ENCODE assay signal across 8 cellular contexts in the genomic region with DNA sequence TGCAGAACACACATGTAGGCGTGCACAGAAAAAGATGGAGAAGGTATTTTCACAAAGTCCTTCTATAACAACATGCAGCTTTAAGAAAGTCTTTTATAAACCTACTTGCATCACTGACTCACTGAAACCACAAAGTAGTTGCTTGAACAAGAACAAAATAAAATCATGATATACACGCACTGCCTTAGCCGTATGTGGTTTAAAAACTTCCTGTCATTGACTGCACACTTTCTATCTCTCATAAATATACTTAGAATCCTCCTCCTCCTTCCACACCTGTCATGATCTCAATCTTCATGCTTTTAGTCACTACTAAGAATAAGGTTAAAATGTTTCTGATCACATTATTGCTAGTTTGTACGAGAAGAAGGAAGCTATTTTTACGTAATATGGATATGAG. TPM values are rescaled to one million over a fixed set of nuclear protein-coding genes. Genes with fewer than 3 reads are reported as not detected.
DNase-seq lines count a peak whose midpoint lies in the region; ATAC-seq, FAIRE-seq and TF ChIP-seq lines count a peak whose summit lies in the region.

No MANE protein-coding gene starts in this region.

- H3K27ac ChIP-seq in GM23248 (no peak overlapping the region), keratinocyte (ENCODE audit: control insufficient read depth, insufficient read depth, low read length) (no peak overlapping the region), Karpas-422 (ENCODE audit: low read length) (no peak overlapping the region)

- peaks cover 31% of the 10 kb centered on the region; the same call in 1 of the 2 replicates for H3K36me3 ChIP-seq in GM23248 (ENCODE audit: low read depth)
- H3K36me3 ChIP-seq in keratinocyte (ENCODE audit: control insufficient read depth in 2 of 2, extremely low read depth in 1 of 2, insufficient read depth in 2 of 2, low read length in 2 of 2), result peaks cover 0 to 6% of the 10 kb centered on the region in 2 experiments
- no peaks in the 10 kb centered on the region; the same call in 1 of the 2 replicates for H3K36me3 ChIP-seq in Karpas-422 (ENCODE audit: insufficient read depth, low read length)

- peaks cover 24% of the 10 kb centered on the region for H3K4me1 ChIP-seq in GM23248 (ENCODE audit: insufficient read depth)
- H3K4me1 ChIP-seq in keratinocyte (ENCODE audit: control insufficient read depth, extremely low read depth, insufficient read depth, low read length), result peaks cover 7% of the 10 kb centered on the region
- peaks cover 7% of the 10 kb centered on the region for H3K4me1 ChIP-seq in Karpas-422 (ENCODE audit: low read length)

- H3K79me2 ChIP-seq in GM23248 (ENCODE audit: insufficient read depth) (no peaks in the 10 kb centered on the region), keratinocyte (ENCODE audit: control insufficient read depth, insufficient read depth, low read length) (no peaks in the 10 kb centered on the region), Karpas-422 (ENCODE audit: low read length) (no peaks in the 10 kb centered on the region)

- H3K9me2 ChIP-seq in GM23248 (ENCODE audit: insufficient read depth), result no peaks in the 10 kb centered on the region
- no peaks in the 10 kb centered on the region for H3K9me2 ChIP-seq in Karpas-422 (replicated peaks; ENCODE audit: insufficient read depth, low read length)

- no peaks in the 10 kb centered on the region for H3F3A ChIP-seq in GM23248 (ENCODE audit: insufficient read depth)

- in situ Hi-C loops in GM23248 (cut with MboI), result no loop called here

- no peak overlapping the region for H3K4me2 ChIP-seq in GM23248 (ENCODE audit: unreplicated experiment)
- H3K4me2 ChIP-seq in keratinocyte (ENCODE audit: control insufficient read depth, extremely low read depth, insufficient read depth, low read depth, low read length), result no peak overlapping the region
- no peak overlapping the region for H3K4me2 ChIP-seq in Karpas-422 (ENCODE audit: low read depth, low read length, poor library complexity, severe bottlenecking)

- H3K9me1 ChIP-seq in keratinocyte (ENCODE audit: control insufficient read depth, extremely low read depth, insufficient read depth, low read length), result no peaks in the 10 kb centered on the region

- peak; percentile 78 for FAIRE-seq in keratinocyte (lab: Jason Lieb, UNC)

- no peaks in the 10 kb centered on the region for H3K9me3 ChIP-seq in GM23248 (ENCODE audit: low read depth)
- H3K9me3 ChIP-seq in keratinocyte (ENCODE audit: control insufficient read depth, low read depth, low read length), result no peaks in the 10 kb centered on the region
- no peaks in the 10 kb centered on the region for H3K9me3 ChIP-seq in Karpas-422 (ENCODE audit: low read length)

- H3K9ac ChIP-seq in GM23248 (no peak overlapping the region), keratinocyte (ENCODE audit: control insufficient read depth, extremely low read depth, insufficient read depth, low read length) (no peak overlapping the region), Karpas-422 (ENCODE audit: low read length) (no peak overlapping the region)

- dilution Hi-C loops in keratinocyte (cut with MboI; ENCODE audit: extremely low pct_ligation_motif_present, low sequenced_read_pairs), result no loop called here

- DNase-seq in GM23248 (peak; percentile 54), NOMO-1 treated with DMSO at 0.1 percent for 48 hours (lab: John Stamatoyannopoulos, UW; ENCODE audit: unreplicated experiment) (peak; percentile 88), keratinocyte (ENCODE audit: low read depth, low spot score) (no peak), medulla oblongata (ENCODE audit: extremely low spot score) (no peak), pons (ENCODE audit: low spot score) (no peak), amygdala (lab: John Stamatoyannopoulos, UW) (no peak), Karpas-422 (no peak)

- no peak for TF ChIP-seq CTCF in keratinocyte (optimal IDR thresholded peaks at IDR 0.05 in 1 of 3, IDR thresholded peaks at IDR 0.05 in 1 of 3, conservative IDR thresholded peaks at IDR 0.05 in 1 of 3; ENCODE audit: extremely low read depth in 1 of 3, insufficient read depth in 2 of 3, low read length in 3 of 3)

- peak; percentile 80 for ATAC-seq in GM18511 (IDR thresholded peaks at IDR 0.05; ENCODE audit: unreplicated experiment)

- 69 to 76% methylated on average over 5 of the region's 5 CpGs for WGBS in GM23248 (ENCODE audit: low coverage in 1 of 2, low lambda C conversion rate in 2 of 2, missing lambda C conversion rate in 2 of 2), 2 experiments

- H3K27me3 ChIP-seq in GM23248 (replicated peaks; ENCODE audit: insufficient read depth) (no peaks in the 10 kb centered on the region), keratinocyte (ENCODE audit: control insufficient read depth, extremely low read depth, insufficient read depth, low read length) (no peaks in the 10 kb centered on the region), Karpas-422 (ENCODE audit: low read length) (no peaks in the 10 kb centered on the region)

- no peaks in the 10 kb centered on the region for H4K20me1 ChIP-seq in GM23248 (ENCODE audit: insufficient read depth)
- H4K20me1 ChIP-seq in keratinocyte (ENCODE audit: control insufficient read depth, extremely low read depth, insufficient read depth, low read length), result no peaks in the 10 kb centered on the region
- H4K20me1 ChIP-seq in Karpas-422 (ENCODE audit: insufficient read depth, low read depth, low read length), result no peaks in the 10 kb centered on the region

- H2AFZ ChIP-seq in GM23248 (no peak overlapping the region), keratinocyte (ENCODE audit: control insufficient read depth, low read length) (no peak overlapping the region), Karpas-422 (ENCODE audit: low read length) (no peak overlapping the region)

- H3K4me3 ChIP-seq in GM23248, result no peak overlapping the region
- no peak overlapping the region for H3K4me3 ChIP-seq in keratinocyte (ENCODE audit: control insufficient read depth in 2 of 3, extremely low read depth in 1 of 3, insufficient read depth in 2 of 3, low read depth in 1 of 3, low read length in 3 of 3)
- H3K4me3 ChIP-seq in Karpas-422 (ENCODE audit: low read length), result no peak overlapping the region

RNA-seq across cellular contexts. Expression of gene RAD51AP1, which starts 31.8 kb away (rescaled TPM):
- 13.1 and 13.2 TPM in 2 replicates for total RNA-seq in GM23248 (2014; rRNA removed; shearing (Covaris generic))
- polyA plus RNA-seq in GM23248 (2016; fragmentation: Nextera tagmentation; extraction: Ambion mirVana) (11.6 and 12.4 TPM in 2 replicates), keratinocyte (2.6 to 13.0 TPM (median 8.6 TPM) in 3 replicates)
- polyA plus RNA-seq in keratinocyte (2011; ENCODE audit: low read depth), result 1.4 TPM
- polyA plus RNA-seq in keratinocyte (2011; cell fraction: cytosol; rRNA removed), result 3.6 and 5.2 TPM in 2 replicates
- 3.5 and 6.1 TPM in 2 replicates for polyA plus RNA-seq in keratinocyte (2011; cell fraction: nucleus; rRNA removed)
- polyA plus RNA-seq in keratinocyte (2012; ENCODE audit: low replicate concordance), result 0.51 and 6.2 TPM in 2 replicates
- polyA minus RNA-seq in keratinocyte, result 0.16 to 2.8 TPM (median 0.52 TPM) in 3 replicates
- not detected for polyA minus RNA-seq in keratinocyte (2011; cell fraction: cytosol; rRNA and poly(A)+ RNA removed)
- 0.42 and 2.0 TPM in 2 replicates for polyA minus RNA-seq in keratinocyte (2011; cell fraction: nucleus; rRNA and poly(A)+ RNA removed)
- total RNA-seq in Karpas-422 (2014; rRNA removed; shearing (Covaris generic); ENCODE audit: low replicate concordance), result 14.1 and 39.2 TPM in 2 replicates

RNA-seq across cellular contexts. Expression of gene DYRK4, which starts 55.1 kb away (rescaled TPM):
- total RNA-seq in GM23248 (2014; rRNA removed; shearing (Covaris generic)), result 63.3 and 78.3 TPM in 2 replicates
- polyA plus RNA-seq in GM23248 (2016; fragmentation: Nextera tagmentation; extraction: Ambion mirVana), result 64.0 and 64.5 TPM in 2 replicates
- 43.0 to 64.6 TPM (median 60.1 TPM) in 3 replicates for polyA plus RNA-seq in keratinocyte
- 18.2 TPM for polyA plus RNA-seq in keratinocyte (2011; ENCODE audit: low read depth)
- polyA plus RNA-seq in keratinocyte (2011; cell fraction: cytosol; rRNA removed), result 52.5 and 69.6 TPM in 2 replicates
- polyA plus RNA-seq in keratinocyte (2011; cell fraction: nucleus; rRNA removed), result 36.7 TPM in 2 replicates
- 29.4 and 41.8 TPM in 2 replicates for polyA plus RNA-seq in keratinocyte (2012; ENCODE audit: low replicate concordance)
- 16.5 to 33.5 TPM (median 24.3 TPM) in 3 replicates for polyA minus RNA-seq in keratinocyte
- 23.8 TPM for polyA minus RNA-seq in keratinocyte (2011; cell fraction: cytosol; rRNA and poly(A)+ RNA removed)
- polyA minus RNA-seq in keratinocyte (2011; cell fraction: nucleus; rRNA and poly(A)+ RNA removed), result 8.9 and 12.3 TPM in 2 replicates
- total RNA-seq in Karpas-422 (2014; rRNA removed; shearing (Covaris generic); ENCODE audit: low replicate concordance), result 27.2 and 44.9 TPM in 2 replicates

Comparison
In these comparisons a context has a peak if more than half of its experiments do, and no peak if none do; other contexts are left out.
1. DNase-seq: peak in GM23248 (single experiment) and NOMO-1 treated with DMSO at 0.1 percent for 48 hours (single experiment); none in keratinocyte (single experiment), medulla oblongata (single experiment), pons (single experiment), amygdala (0 of 56) and Karpas-422 (single experiment).